Comparison of ENCODE assay signal across 20 cellular contexts in genomic region chr6:168181776-168182765, GRCh38.
A peak's percentile ranks its signal among the peaks of the same experiment; 100 is the strongest.
DNase-seq lines count a peak whose midpoint lies in the region; ATAC-seq and TF ChIP-seq lines count a peak whose summit lies in the region.
"Had no signal": no experiment of that assay in that cellular context is flagged by ENCODE, and none has a peak within 500 bp of the region (broad histone marks: within the 10 kb centered on the region; RNA-seq: fewer than 3 reads in every experiment).

No MANE protein-coding gene starts in this region.

- peak overlapping the region in 1 of 7 donors; percentile 57 for H3K27ac Mint-ChIP-seq in CD14-positive monocyte
- H3K27ac Mint-ChIP-seq: CD4-positive, alpha-beta T cell had no signal

- no peak overlapping the region for H3K4me3 Mint-ChIP-seq in CD14-positive monocyte
- H3K4me3 Mint-ChIP-seq: CD4-positive, alpha-beta T cell had no signal

- H3K9me3 Mint-ChIP-seq in CD14-positive monocyte: peaks cover 0 to 5% (median 2%) of the 10 kb centered on the region in 7 donors
- H3K9me3 Mint-ChIP-seq: CD4-positive, alpha-beta T cell had no signal

- H3K27me3 ChIP-seq in BLaER1: no peaks in the 10 kb centered on the region
- no peaks in the 10 kb centered on the region; the same call in 1 of the 2 replicates for H3K27me3 ChIP-seq in H7 (ENCODE audit: control insufficient read depth, insufficient read depth, low read length)
- H3K27me3 ChIP-seq in neuronal stem cell (ENCODE audit: control insufficient read depth in 3 of 3, insufficient read depth in 3 of 3, low read depth in 1 of 3, low read length in 3 of 3): peaks cover 0 to 49% (median 0%) of the 10 kb centered on the region in 3 experiments

- H3K27ac ChIP-seq in BLaER1: peak overlapping the region; percentile 93
- no peak overlapping the region for H3K27ac ChIP-seq in neuronal stem cell (replicated peaks; ENCODE audit: low read length)
- H3K27ac ChIP-seq: HL-60, RWPE1, SJCRH30 had no signal

- H2BK15ac ChIP-seq in neuronal stem cell (ENCODE audit: low read length): no peak overlapping the region

- no peak overlapping the region for H2BK5ac ChIP-seq in neuronal stem cell (ENCODE audit: low read length)

- no peak overlapping the region for H2AK5ac ChIP-seq in neuronal stem cell (ENCODE audit: low read depth, low read length)

- peak overlapping the region; percentile 88 for H3K9ac ChIP-seq in BLaER1
- no peak overlapping the region for H3K9ac ChIP-seq in neuronal stem cell (ENCODE audit: low read depth, low read length, poor library complexity)

- peak overlapping the region; percentile 95 for H3K4me2 ChIP-seq in BLaER1
- H3K4me2 ChIP-seq in neuronal stem cell (ENCODE audit: insufficient read depth, low read length, poor library complexity, severe bottlenecking): no peak overlapping the region

- H3K79me1 ChIP-seq in neuronal stem cell (ENCODE audit: low read depth, low read length): no peaks in the 10 kb centered on the region

- H3K9me3 ChIP-seq in BLaER1 (peaks cover 21% of the 10 kb centered on the region), neuronal stem cell (replicated peaks in 1 of 2; ENCODE audit: control insufficient read depth in 2 of 2, insufficient read depth in 1 of 2, low read depth in 1 of 2, low read length in 2 of 2) (peaks cover 0 to 1% of the 10 kb centered on the region in 2 donors)
- H3K9me3 ChIP-seq: HAP-1, SJCRH30 had no signal

- H3K27me3 Mint-ChIP-seq in CD14-positive monocyte (ENCODE audit: low read depth in 3 of 3): peaks cover 1 to 6% (median 3%) of the 10 kb centered on the region in 3 donors

- peaks cover 15% of the 10 kb centered on the region; the same call in 1 of the 2 replicates for H3K36me3 ChIP-seq in BLaER1
- no peaks in the 10 kb centered on the region for H3K36me3 ChIP-seq in H7 (replicated peaks; ENCODE audit: control insufficient read depth, insufficient read depth, low read length)
- H3K36me3 ChIP-seq in neuronal stem cell (replicated peaks in 1 of 2; ENCODE audit: control insufficient read depth in 2 of 2, insufficient read depth in 2 of 2, low read length in 2 of 2): no peaks in the 10 kb centered on the region
- H3K36me3 ChIP-seq: HAP-1, SJCRH30 had no signal

- no peak overlapping the region for H3K4ac ChIP-seq in neuronal stem cell (ENCODE audit: low read length)

- WGBS in neuronal stem cell (ENCODE audit: extremely low coverage in 2 of 2, insufficient read length in 2 of 2, insufficient replicate concordance in 1 of 2), 2 donors: no CpG with 5 or more reads among the region's 24 CpGs

- H3K4me3 ChIP-seq in BLaER1: peak overlapping the region; percentile 68
- H3K4me3 ChIP-seq in H7 (ENCODE audit: insufficient read depth, low read depth, low read length): no peak overlapping the region
- H3K4me3 ChIP-seq in neuronal stem cell (ENCODE audit: low read length in 2 of 2): no peak overlapping the region
- H3K4me3 ChIP-seq: HAP-1, SJCRH30 had no signal

- H3K4me1 Mint-ChIP-seq in CD14-positive monocyte: no peaks in the 10 kb centered on the region

- H4K8ac ChIP-seq in neuronal stem cell (ENCODE audit: low read depth, low read length): no peak overlapping the region

- peaks cover 76% of the 10 kb centered on the region for H3K4me1 ChIP-seq in BLaER1
- peaks cover 7 to 12% of the 10 kb centered on the region in 2 donors for H3K4me1 ChIP-seq in neuronal stem cell (ENCODE audit: control insufficient read depth in 2 of 2, insufficient read depth in 1 of 2, low read depth in 1 of 2, low read length in 2 of 2)
- H3K4me1 ChIP-seq: HAP-1, SJCRH30 had no signal

- no peak overlapping the region for H2AFZ ChIP-seq in neuronal stem cell (ENCODE audit: low read length)

- H3K23ac ChIP-seq in neuronal stem cell (ENCODE audit: low read depth, low read length, poor library complexity): no peak overlapping the region

- H3K14ac ChIP-seq in neuronal stem cell (ENCODE audit: low read length): no peak overlapping the region

- no peaks in the 10 kb centered on the region for H3K36me3 Mint-ChIP-seq in CD14-positive monocyte

- no peak for TF ChIP-seq CTCF in CD14-positive monocyte (IDR thresholded peaks at IDR 0.05)

- peak; percentile 43 for DNase-seq in H7
- peak; percentile 36 for DNase-seq in islet precursor cell
- DNase-seq in neuronal stem cell (ENCODE audit: low spot score): peak; percentile 37
- DNase-seq in NCI-H1694 treated with DMSO at 0.1 percent for 48 hours (lab: John Stamatoyannopoulos, UW): no peak
- DNase-seq in CD14-positive monocyte (ENCODE audit: low spot score): no peak
- DNase-seq: ACHN; AML-193; CD4-positive, alpha-beta T cell; EL; NCI-H1930; NCI-H2171; NCI-H446 treated with DMSO at 0.1 percent for 48 hours; NCI-H774; PC-3; SJCRH30 had no signal

- no peak overlapping the region for H2BK120ac ChIP-seq in neuronal stem cell (ENCODE audit: low read depth, low read length)

- ATAC-seq in GM21576 (IDR thresholded peaks at IDR 0.05; ENCODE audit: unreplicated experiment): no peak
- ATAC-seq: PC-3 had no signal

- no peak overlapping the region for H2BK12ac ChIP-seq in neuronal stem cell (ENCODE audit: low read length)

- no peaks in the 10 kb centered on the region for H4K20me1 ChIP-seq in BLaER1

- H3K18ac ChIP-seq in neuronal stem cell (ENCODE audit: low read length): no peak overlapping the region

- H4K91ac ChIP-seq in neuronal stem cell (ENCODE audit: low read depth, low read length, poor library complexity): no peak overlapping the region

- intact Hi-C loops in CD14-positive monocyte (cut with micrococcal nuclease): no loop called here

Comparison
In these comparisons a context has a peak if more than half of its experiments do, and no peak if none do; other contexts are left out.
1. DNase-seq: peak in H7 (single experiment), islet precursor cell (single experiment) and neuronal stem cell (single experiment); none in NCI-H1694 treated with DMSO at 0.1 percent for 48 hours (single experiment) and CD14-positive monocyte (single experiment).